Comparison of ENCODE assay signal across 11 cellular contexts in genomic region chr6:42704251-42704936, GRCh38. TPM values are rescaled to one million over a fixed set of nuclear protein-coding genes. Genes with fewer than 3 reads are reported as not detected.
DNase-seq lines count a peak whose midpoint lies in the region; ATAC-seq, FAIRE-seq and TF ChIP-seq lines count a peak whose summit lies in the region.
"Had no signal": no experiment of that assay in that cellular context is flagged by ENCODE, and none has a peak within 500 bp of the region (broad histone marks: within the 10 kb centered on the region; RNA-seq: fewer than 3 reads in every experiment).

No MANE protein-coding gene starts in this region.

- H4K91ac ChIP-seq in H9 (ENCODE audit: insufficient read length, low read depth, low read length), result no peak overlapping the region

- no peaks in the 10 kb centered on the region for H3K23me2 ChIP-seq in H9 (ENCODE audit: insufficient read length, low read depth, low read length, poor library complexity, severe bottlenecking)

- no peaks in the 10 kb centered on the region for H4K20me1 ChIP-seq in H9 (ENCODE audit: control insufficient read depth, insufficient read depth, insufficient read length)
- H4K20me1 ChIP-seq: BLaER1 treated with 17β-estradiol and CSF1 and Interleukin-3, amounts not matched to agents 10 nM and 100 nM had no signal

- H2BK12ac ChIP-seq in H9 (ENCODE audit: insufficient read length, low read depth, low read length), result no peak overlapping the region

- no peak overlapping the region for H2BK20ac ChIP-seq in H9 (ENCODE audit: low read depth, low read length, poor library complexity, severe bottlenecking)

- H3K27me3 ChIP-seq in H9 (ENCODE audit: insufficient read depth, low read length) (no peaks in the 10 kb centered on the region), adipocyte (replicated peaks; ENCODE audit: control insufficient read depth, insufficient read depth, low read length) (no peaks in the 10 kb centered on the region), pancreas (no peaks in the 10 kb centered on the region)
- H3K27me3 ChIP-seq: BLaER1 treated with 17β-estradiol and CSF1 and Interleukin-3, amounts not matched to agents 10 nM and 100 nM had no signal

- H3K4me3 ChIP-seq in adipocyte (ENCODE audit: low read length) (peak overlapping the region; percentile 82), pancreas (peak overlapping the region; percentile 10 to 51 (median 32))
- H3K4me3 ChIP-seq: BLaER1 treated with 17β-estradiol and CSF1 and Interleukin-3, amounts not matched to agents 10 nM and 100 nM had no signal

- ATAC-seq in left cardiac atrium (peak; percentile 87 to 95), pancreas (peak; percentile 83 to 87 (median 84)), GM19023 (IDR thresholded peaks at IDR 0.05; ENCODE audit: unreplicated experiment) (no peak), HG03025 (IDR thresholded peaks at IDR 0.05; ENCODE audit: low FRiP score, unreplicated experiment) (no peak)

- intact Hi-C loops in left cardiac atrium (cut with DNase I) (no loop called here), pancreas (cut with DNase I) (no loop called here)

- no peak for FAIRE-seq in pancreas (lab: Jason Lieb, UNC)

- H2AK5ac ChIP-seq in H9 (ENCODE audit: insufficient read length, low read length), result no peak overlapping the region

- H2AFZ ChIP-seq in H9 (ENCODE audit: low read length), result no peak overlapping the region

- H3K18ac ChIP-seq in H9 (ENCODE audit: insufficient read length, low read depth, low read length), result peak overlapping the region; percentile 9

- no CpG with 5 or more reads among the region's 24 CpGs for WGBS in H9 (ENCODE audit: extremely low coverage, insufficient read length, low lambda C conversion rate)
- WGBS in pancreas, 2 donors, result 42% methylated on average over 24 of the region's 24 CpGs

- no peak overlapping the region for H3K23ac ChIP-seq in H9 (ENCODE audit: insufficient read length, low read depth, low read length)

- H3K4me1 Mint-ChIP-seq in H9, result peaks cover 6 to 12% of the 10 kb centered on the region in 2 experiments; a peak in 3 of 4 replicates
- H3K4me1 Mint-ChIP-seq: activated CD4-positive, alpha-beta T cell treated with anti-CD3 and anti-CD28 coated beads, Interleukin-2, amount 10 ng/mL, durations not matched to agents 24 days and 14 days had no signal

- no peaks in the 10 kb centered on the region for H3K9me3 Mint-ChIP-seq in H9
- H3K9me3 Mint-ChIP-seq: activated CD4-positive, alpha-beta T cell treated with anti-CD3 and anti-CD28 coated beads, Interleukin-2, amount 10 ng/mL, durations not matched to agents 24 days and 14 days had no signal

- no peaks in the 10 kb centered on the region; the same call in 1 of the 2 replicates for H3K4me1 ChIP-seq in H9 (ENCODE audit: insufficient read depth, low read length)
- peaks cover 5% of the 10 kb centered on the region for H3K4me1 ChIP-seq in adipocyte (ENCODE audit: control insufficient read depth, insufficient read depth, low read length)
- H3K4me1 ChIP-seq in pancreas, result no peaks in the 10 kb centered on the region

- H4K8ac ChIP-seq in H9 (replicated peaks; ENCODE audit: insufficient read length, low read depth, low read length), result peak overlapping the region; percentile 60

- peak overlapping the region; percentile 22 for H3K4me2 ChIP-seq in H9 (ENCODE audit: insufficient read depth, insufficient read length, low read length)
- H3K4me2 ChIP-seq: BLaER1 treated with 17β-estradiol and CSF1 and Interleukin-3, amounts not matched to agents 10 nM and 100 nM had no signal

- H3K36me3 ChIP-seq in adipocyte (ENCODE audit: control insufficient read depth, insufficient read depth, low read length, severe bottlenecking) (no peaks in the 10 kb centered on the region), pancreas (no peaks in the 10 kb centered on the region)
- H3K36me3 ChIP-seq: BLaER1 treated with 17β-estradiol and CSF1 and Interleukin-3, amounts not matched to agents 10 nM and 100 nM had no signal

- DNase-seq in H9 (peak; percentile 71), adipocyte (ENCODE audit: low read depth) (peak; percentile 80), left cardiac atrium (peak; percentile 72), pancreas (peak; percentile 29 to 68 (median 62))
- DNase-seq in effector CD4-positive, alpha-beta T cell, result no peak
- DNase-seq in stimulated activated naive CD4-positive, alpha-beta T cell (lab: John Stamatoyannopoulos, UW), result no peak
- DNase-seq: activated CD4-positive, alpha-beta T cell treated with anti-CD3 and anti-CD28 coated beads, Interleukin-2, amount 10 ng/mL, durations not matched to agents 24 days and 14 days; NCI-H2081 treated with DMSO at 0.1 percent for 48 hours had no signal

- H3K56ac ChIP-seq in H9 (ENCODE audit: insufficient read length, low read depth, low read length), result no peak overlapping the region

- H3K79me1 ChIP-seq in H9 (ENCODE audit: insufficient read depth, low read depth, low read length, poor library complexity, severe bottlenecking), result no peaks in the 10 kb centered on the region

- TF ChIP-seq CTCF in H9 (conservative IDR thresholded peaks at IDR 0.05) (no peak), pancreas (IDR thresholded peaks at IDR 0.05) (no peak)

- no peaks in the 10 kb centered on the region for H3K79me2 ChIP-seq in H9 (ENCODE audit: insufficient read depth, low read length)

- no peak overlapping the region for H2BK120ac ChIP-seq in H9 (ENCODE audit: low read depth, low read length, poor library complexity, severe bottlenecking)

- no peaks in the 10 kb centered on the region for H3K27me3 Mint-ChIP-seq in H9 (ENCODE audit: low read depth)
- H3K27me3 Mint-ChIP-seq: activated CD4-positive, alpha-beta T cell treated with anti-CD3 and anti-CD28 coated beads, Interleukin-2, amount 10 ng/mL, durations not matched to agents 24 days and 14 days had no signal

- no peak overlapping the region for H3T11ph ChIP-seq in H9 (ENCODE audit: low read length)

- no peak overlapping the region for H2BK15ac ChIP-seq in H9 (ENCODE audit: low read depth, low read length)

- H3K9ac ChIP-seq in H9 (ENCODE audit: extremely low read depth, insufficient read length, low read length) (no peak overlapping the region), adipocyte (ENCODE audit: low read length) (peak overlapping the region; percentile 76)
- H3K9ac ChIP-seq: BLaER1 treated with 17β-estradiol and CSF1 and Interleukin-3, amounts not matched to agents 10 nM and 100 nM had no signal

- H3K4ac ChIP-seq in H9 (ENCODE audit: low read depth, low read length), result no peak overlapping the region

- no peak overlapping the region for H4K5ac ChIP-seq in H9 (ENCODE audit: insufficient read length, low read depth, low read length)

- H3K4me3 Mint-ChIP-seq in H9, result peak overlapping the region in 1 of 2 experiments; percentile 42; a peak in 3 of 5 replicates
- H3K4me3 Mint-ChIP-seq: activated CD4-positive, alpha-beta T cell treated with anti-CD3 and anti-CD28 coated beads, Interleukin-2, amount 10 ng/mL, durations not matched to agents 24 days and 14 days had no signal

- peak overlapping the region; percentile 21 to 88 (median 80); a peak in 5 of 7 replicates for H3K27ac Mint-ChIP-seq in H9
- H3K27ac Mint-ChIP-seq: activated CD4-positive, alpha-beta T cell treated with anti-CD3 and anti-CD28 coated beads, Interleukin-2, amount 10 ng/mL, durations not matched to agents 24 days and 14 days had no signal

- H2BK5ac ChIP-seq in H9 (ENCODE audit: insufficient read length, low read length), result no peak overlapping the region

- 0 out of 2 replicates have a peak overlapping the region, but pooled peaks have one; percentile 5 for H3K14ac ChIP-seq in H9 (ENCODE audit: insufficient read depth, low read length)

- no peaks in the 10 kb centered on the region for H3K9me3 ChIP-seq in H9 (ENCODE audit: control insufficient read depth, low read depth, low read length)
- no peaks in the 10 kb centered on the region for H3K9me3 ChIP-seq in adipocyte (ENCODE audit: control insufficient read depth, low read length)
- no peaks in the 10 kb centered on the region for H3K9me3 ChIP-seq in pancreas
- H3K9me3 ChIP-seq: BLaER1 treated with 17β-estradiol and CSF1 and Interleukin-3, amounts not matched to agents 10 nM and 100 nM had no signal

- no peaks in the 10 kb centered on the region; a peak in 1 of 7 replicates for H3K36me3 Mint-ChIP-seq in H9 (ENCODE audit: insufficient read depth in 1 of 3, low read depth in 3 of 3)

- H3K27ac ChIP-seq in H9 (ENCODE audit: insufficient read length, low read depth, low read length) (no peak overlapping the region), pancreas (peak overlapping the region in 1 of 4 donors; percentile 9)
- H3K27ac ChIP-seq: BLaER1 treated with 17β-estradiol and CSF1 and Interleukin-3, amounts not matched to agents 10 nM and 100 nM had no signal

RNA-seq across cellular contexts. Expression of gene PRPH2, which starts 18.0 kb away (rescaled TPM):
- total RNA-seq in H9 (2021) (0.31 and 0.39 TPM in 2 replicates), left cardiac atrium (1 to 10 TPM; 1.1 to 1.2 TPM), pancreas (1 to 10 TPM in 5 of 6 donors, under 1 TPM in 1; 0.83 to 2.2 (median 1.7) TPM)
- polyA plus RNA-seq in pancreas, result under 1 TPM; 0.34 to 0.75 TPM
- total RNA-seq: activated CD4-positive, alpha-beta T cell treated with anti-CD3 and anti-CD28 coated beads, Interleukin-2, amount 10 ng/mL, durations not matched to agents 24 days and 14 days had no signal

RNA-seq across cellular contexts. Expression of gene TBCC, which starts 41.5 kb away (rescaled TPM):
- total RNA-seq in H9 (2021), result 25.6 and 30.2 TPM in 2 replicates
- 10 to 100 TPM; 12.2 to 13.0 TPM for total RNA-seq in left cardiac atrium
- 10 to 100 TPM in 1 of 6 donors, 1 to 10 TPM in 5; 5.1 to 11.2 (median 8.8) TPM for total RNA-seq in pancreas
- polyA plus RNA-seq in pancreas, result 10 to 100 TPM; 16.0 to 35.4 TPM

Comparison
In these comparisons a context has a peak if more than half of its experiments do, and no peak if none do; other contexts are left out.
1. DNase-seq: peak in H9 (single experiment), adipocyte (single experiment), left cardiac atrium (single experiment) and pancreas (6 of 6); none in effector CD4-positive, alpha-beta T cell (single experiment) and stimulated activated naive CD4-positive, alpha-beta T cell (0 of 6).
2. ATAC-seq: peak in left cardiac atrium (2 of 2) and pancreas (4 of 4); none in GM19023 (single experiment) and HG03025 (single experiment).